Comparison of ENCODE assay signal across 20 cellular contexts in the genomic region with DNA sequence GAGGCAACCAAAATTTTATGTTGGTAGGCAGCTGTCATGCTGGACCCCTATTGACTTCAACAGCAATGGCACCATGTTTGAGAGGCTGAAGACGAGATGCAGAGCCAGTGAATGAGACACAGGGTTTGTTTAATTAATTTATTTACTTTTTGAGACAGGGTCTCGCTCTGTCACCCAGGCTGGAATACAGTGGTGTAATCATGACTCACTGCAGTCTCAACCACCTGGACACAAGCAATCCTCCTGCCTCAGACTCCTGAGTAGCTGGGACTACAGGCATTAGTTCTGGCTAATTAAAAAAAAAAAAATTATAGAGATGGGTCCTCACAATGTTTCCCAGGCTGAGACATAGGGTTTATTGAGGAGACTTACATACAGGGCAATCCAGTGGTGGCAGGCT.
"Had no signal": no experiment of that assay in that cellular context is flagged by ENCODE, and none has a peak within 500 bp of the region (broad histone marks: within the 10 kb centered on the region; RNA-seq: fewer than 3 reads in every experiment).

No MANE protein-coding gene starts in this region.

- H3K27me3 ChIP-seq: left lung, neural progenitor cell, tibial artery had no signal

- H3K4me3 Mint-ChIP-seq: activated CD4-positive, alpha-beta T cell treated with anti-CD3 and anti-CD28 coated beads, Interleukin-2, amount 10 ng/mL, durations not matched to agents 7 days and 5 days; activated CD8-positive, alpha-beta memory T cell treated with anti-CD3 and anti-CD28 coated beads, Interleukin-2, amount 10 ng/mL, durations not matched to agents 7 days and 5 days; activated CD8-positive, alpha-beta T cell treated with anti-CD3 and anti-CD28 coated beads for 36 hours; activated naive CD8-positive, alpha-beta T cell; activated T-helper 1 cell treated with anti-CD3 and anti-CD28 coated beads, Interleukin-12 subunit alpha, Interleukin-12 subunit beta, Interleukin-2, Interleukin-4 antibody, amounts not matched to agents 30 ng/mL and 10 ng/mL and 1 ng/mL, durations not matched to agents 14 hours and 24 hours and 36 hours; mesothelial cell of epicardium; naive thymus-derived CD8-positive, alpha-beta T cell; neural progenitor cell; stimulated activated effector memory CD8-positive, alpha-beta T cell treated with anti-CD3 and anti-CD28 coated beads, Interleukin-12 subunit alpha, Interleukin-12 subunit beta, amount 100 ng/mL, for 72 hours; stimulated activated naive CD8-positive, alpha-beta T cell treated with anti-CD3 and anti-CD28 coated beads, Interleukin-15, amount 100 ng/mL, for 72 hours had no signal

- DNase-seq: activated CD4-positive, alpha-beta T cell treated with anti-CD3 and anti-CD28 coated beads, Interleukin-2, amount 10 ng/mL, durations not matched to agents 7 days and 5 days; activated CD4-positive, CD25-positive, alpha-beta regulatory T cell treated with anti-CD3 and anti-CD28 coated beads, Interleukin-2, amount 50 U/mL, for 72 hours; activated CD8-positive, alpha-beta memory T cell treated with anti-CD3 and anti-CD28 coated beads, Interleukin-2, amount 10 ng/mL, durations not matched to agents 7 days and 5 days; activated CD8-positive, alpha-beta T cell treated with anti-CD3 and anti-CD28 coated beads for 36 hours; activated T-cell treated with anti-CD3 and anti-CD28 coated beads for 4 hours; kidney; left lung; naive thymus-derived CD8-positive, alpha-beta T cell; posterior cingulate gyrus; small intestine; stimulated activated CD4-positive, alpha-beta T cell treated with anti-CD3 and anti-CD28 coated beads, Interleukin-2, amount 100 ng/mL, for 24 hours; stimulated activated naive CD8-positive, alpha-beta T cell treated with anti-CD3 and anti-CD28 coated beads, Interleukin-15, amount 100 ng/mL, for 72 hours; tibial artery; WERI-Rb-1 had no signal

- H3K36me3 ChIP-seq: left lung, neural progenitor cell, tibial artery, WERI-Rb-1 had no signal

- H3K27ac ChIP-seq: left lung, neural progenitor cell, tibial artery, WERI-Rb-1 had no signal

- H3K27me3 Mint-ChIP-seq: activated CD8-positive, alpha-beta T cell treated with anti-CD3 and anti-CD28 coated beads for 36 hours; activated naive CD8-positive, alpha-beta T cell; stimulated activated naive CD8-positive, alpha-beta T cell treated with anti-CD3 and anti-CD28 coated beads, Interleukin-15, amount 100 ng/mL, for 72 hours had no signal

- H3K9me3 ChIP-seq: left lung, tibial artery had no signal

- H3K4me3 ChIP-seq: left lung, neural progenitor cell, tibial artery had no signal

- H3K36me3 Mint-ChIP-seq: activated naive CD8-positive, alpha-beta T cell; neural progenitor cell; stimulated activated effector memory CD8-positive, alpha-beta T cell treated with anti-CD3 and anti-CD28 coated beads, Interleukin-12 subunit alpha, Interleukin-12 subunit beta, amount 100 ng/mL, for 72 hours had no signal

- ATAC-seq: activated CD8-positive, alpha-beta memory T cell treated with anti-CD3 and anti-CD28 coated beads, Interleukin-2, amount 10 ng/mL, durations not matched to agents 7 days and 5 days; activated CD8-positive, alpha-beta T cell treated with anti-CD3 and anti-CD28 coated beads for 36 hours; left lung; naive thymus-derived CD8-positive, alpha-beta T cell; sciatic nerve; stimulated activated effector memory CD8-positive, alpha-beta T cell treated with anti-CD3 and anti-CD28 coated beads, Interleukin-12 subunit alpha, Interleukin-12 subunit beta, amount 100 ng/mL, for 72 hours; stimulated activated naive CD8-positive, alpha-beta T cell treated with anti-CD3 and anti-CD28 coated beads, Interleukin-15, amount 100 ng/mL, for 72 hours had no signal

- H3K4me1 ChIP-seq: left lung, neural progenitor cell, tibial artery had no signal

- H3K27ac Mint-ChIP-seq: activated CD4-positive, alpha-beta T cell treated with anti-CD3 and anti-CD28 coated beads, Interleukin-2, amount 10 ng/mL, durations not matched to agents 7 days and 5 days; activated CD8-positive, alpha-beta memory T cell treated with anti-CD3 and anti-CD28 coated beads, Interleukin-2, amount 10 ng/mL, durations not matched to agents 7 days and 5 days; activated CD8-positive, alpha-beta T cell treated with anti-CD3 and anti-CD28 coated beads for 36 hours; activated naive CD8-positive, alpha-beta T cell; activated T-helper 1 cell treated with anti-CD3 and anti-CD28 coated beads, Interleukin-12 subunit alpha, Interleukin-12 subunit beta, Interleukin-2, Interleukin-4 antibody, amounts not matched to agents 30 ng/mL and 10 ng/mL and 1 ng/mL, durations not matched to agents 14 hours and 24 hours and 36 hours; mesothelial cell of epicardium; neural progenitor cell; stimulated activated effector memory CD8-positive, alpha-beta T cell treated with anti-CD3 and anti-CD28 coated beads, Interleukin-12 subunit alpha, Interleukin-12 subunit beta, amount 100 ng/mL, for 72 hours; stimulated activated naive CD8-positive, alpha-beta T cell treated with anti-CD3 and anti-CD28 coated beads, Interleukin-15, amount 100 ng/mL, for 72 hours had no signal

- H3K9me3 Mint-ChIP-seq: activated CD8-positive, alpha-beta T cell treated with anti-CD3 and anti-CD28 coated beads for 36 hours; activated T-helper 1 cell treated with anti-CD3 and anti-CD28 coated beads, Interleukin-12 subunit alpha, Interleukin-12 subunit beta, Interleukin-2, Interleukin-4 antibody, amounts not matched to agents 30 ng/mL and 10 ng/mL and 1 ng/mL, durations not matched to agents 14 hours and 24 hours and 36 hours; stimulated activated effector memory CD8-positive, alpha-beta T cell treated with anti-CD3 and anti-CD28 coated beads, Interleukin-12 subunit alpha, Interleukin-12 subunit beta, amount 100 ng/mL, for 72 hours had no signal

- H3K4me1 Mint-ChIP-seq: activated CD4-positive, alpha-beta T cell treated with anti-CD3 and anti-CD28 coated beads, Interleukin-2, amount 10 ng/mL, durations not matched to agents 7 days and 5 days; activated CD8-positive, alpha-beta memory T cell treated with anti-CD3 and anti-CD28 coated beads, Interleukin-2, amount 10 ng/mL, durations not matched to agents 7 days and 5 days; naive thymus-derived CD8-positive, alpha-beta T cell; neural progenitor cell; stimulated activated effector memory CD8-positive, alpha-beta T cell treated with anti-CD3 and anti-CD28 coated beads, Interleukin-12 subunit alpha, Interleukin-12 subunit beta, amount 100 ng/mL, for 72 hours; stimulated activated naive CD8-positive, alpha-beta T cell treated with anti-CD3 and anti-CD28 coated beads, Interleukin-15, amount 100 ng/mL, for 72 hours had no signal
